ENCODE assay signal across 8 cellular contexts in the genomic region with DNA sequence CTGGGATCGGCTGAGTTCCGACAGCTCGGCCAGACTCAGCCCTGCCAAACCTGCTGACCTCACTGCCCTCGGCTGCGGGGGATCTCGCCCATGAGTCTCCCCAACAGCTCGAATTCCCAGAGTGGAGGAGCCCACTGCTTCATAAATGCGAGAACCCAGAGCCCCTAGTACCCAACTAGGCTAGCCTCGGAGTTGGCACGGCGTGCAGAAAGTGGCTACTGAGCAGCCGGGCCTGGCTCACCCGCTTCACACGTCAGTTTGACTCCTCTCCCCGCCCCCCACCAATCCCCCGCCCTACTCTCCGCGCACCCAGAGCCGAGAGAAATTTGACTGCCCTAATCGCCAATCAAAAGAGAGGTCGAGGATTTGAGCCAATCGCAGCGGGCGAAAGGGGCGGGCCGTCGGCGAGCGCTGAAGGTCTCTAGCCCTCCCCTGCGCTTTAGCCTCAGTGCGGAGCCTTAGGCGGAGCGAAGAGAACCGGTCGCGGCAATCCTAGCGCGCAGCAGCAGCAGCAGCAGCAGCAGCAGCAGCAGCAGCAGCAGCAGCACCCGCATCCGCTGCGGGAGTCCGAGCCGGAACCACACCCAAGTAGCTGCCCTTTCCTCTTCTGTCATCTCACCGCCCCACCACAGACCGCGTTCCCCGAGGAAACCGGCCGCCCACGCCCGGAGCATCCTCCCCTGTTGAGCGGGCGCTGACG. TPM values are rescaled to one million over a fixed set of nuclear protein-coding genes. Genes with fewer than 3 reads are reported as not detected.
DNase-seq lines count a peak whose midpoint lies in the region; ATAC-seq and TF ChIP-seq lines count a peak whose summit lies in the region.

A gene (plus strand): TSS at position 448 of the 700 bp plus-strand sequence. CDS start 264 bp downstream, outside the sequence.

- H3K27ac ChIP-seq in right atrium auricular region (peak within 1 kb of the TSS; percentile 95 to 98), uterus (peak within 1 kb of the TSS; percentile 95 to 99)

- H3K36me3 ChIP-seq in right atrium auricular region (no peaks in the 10 kb centered on the region), uterus (no peaks in the 10 kb centered on the region)

- H3K9me3 ChIP-seq in right atrium auricular region, result no peaks in the 10 kb centered on the region
- no peaks in the 10 kb centered on the region for H3K9me3 ChIP-seq in uterus

- intact Hi-C loops in T-helper 2 cell treated with Interferon-gamma antibody and Interleukin-4, amounts not matched to agents 100 ng/mL and 5 ng/mL, for 36 hours (cut with micrococcal nuclease), result loop anchor here (1.0 to 5.0 kb wide), 7 partner anchors 134 to 1440 kb away; a partner anchor contains a TSS
- intact Hi-C loops in uterus (cut with DNase I; ENCODE audit: low total_unique reads), result no loop called here

- H3K27me3 ChIP-seq in right atrium auricular region, result no peaks in the 10 kb centered on the region
- H3K27me3 ChIP-seq in uterus, result no peaks in the 10 kb centered on the region

- ATAC-seq in GM18499 (IDR thresholded peaks at IDR 0.05; ENCODE audit: insufficient read depth, unreplicated experiment), result peak; percentile 58
- ATAC-seq in HG02943 (IDR thresholded peaks at IDR 0.05; ENCODE audit: low read depth, unreplicated experiment), result peak; percentile 80

- DNase-seq in NCI-H187 treated with DMSO at 0.1 percent for 48 hours (lab: John Stamatoyannopoulos, UW), result peak; percentile 58
- DNase-seq in anterior cingulate cortex (lab: John Stamatoyannopoulos, UW), result peak; percentile 79 to 99 (median 96)
- peak; percentile 97 for DNase-seq in right atrium auricular region (ENCODE audit: low spot score)
- peak; percentile 88 for DNase-seq in pulmonary artery endothelial cell (ENCODE audit: low read depth, low spot score)
- DNase-seq in uterus, result peak; percentile 97

- H3K4me1 ChIP-seq in right atrium auricular region (peaks cover 0 to 39% of the 10 kb centered on the region in 2 donors), uterus (no peaks in the 10 kb centered on the region)

- H3K4me3 ChIP-seq in right atrium auricular region (peak within 1 kb of the TSS; percentile 74 to 85), uterus (peak within 1 kb of the TSS; percentile 80 to 85)

- TF ChIP-seq POLR2A in uterus (IDR thresholded peaks at IDR 0.05), result peak; percentile 98 to 99

- TF ChIP-seq CTCF in right atrium auricular region (IDR thresholded peaks at IDR 0.05) (no peak), uterus (IDR thresholded peaks at IDR 0.05) (no peak)

RNA-seq across cellular contexts. Expression of the gene that starts here (rescaled TPM):
- 159 and 173 TPM in 2 replicates for total RNA-seq in T-helper 2 cell treated with Interferon-gamma antibody and Interleukin-4, amounts not matched to agents 100 ng/mL and 5 ng/mL, for 36 hours
- total RNA-seq in right atrium auricular region (10 to 100 TPM; 53.7 to 77.2 TPM), pulmonary artery endothelial cell (137 and 224 TPM in 2 replicates), uterus (100 to 1,000 TPM in 3 of 4 donors, 10 to 100 TPM in 1; 89.7 to 202 (median 156) TPM)

Comparison
In these comparisons a context has a peak if more than half of its experiments do, and no peak if none do; other contexts are left out.
1. Peak in every context shown above with its lines: DNase-seq, ATAC-seq, H3K4me3 ChIP-seq and H3K27ac ChIP-seq.